In the genomic region with DNA sequence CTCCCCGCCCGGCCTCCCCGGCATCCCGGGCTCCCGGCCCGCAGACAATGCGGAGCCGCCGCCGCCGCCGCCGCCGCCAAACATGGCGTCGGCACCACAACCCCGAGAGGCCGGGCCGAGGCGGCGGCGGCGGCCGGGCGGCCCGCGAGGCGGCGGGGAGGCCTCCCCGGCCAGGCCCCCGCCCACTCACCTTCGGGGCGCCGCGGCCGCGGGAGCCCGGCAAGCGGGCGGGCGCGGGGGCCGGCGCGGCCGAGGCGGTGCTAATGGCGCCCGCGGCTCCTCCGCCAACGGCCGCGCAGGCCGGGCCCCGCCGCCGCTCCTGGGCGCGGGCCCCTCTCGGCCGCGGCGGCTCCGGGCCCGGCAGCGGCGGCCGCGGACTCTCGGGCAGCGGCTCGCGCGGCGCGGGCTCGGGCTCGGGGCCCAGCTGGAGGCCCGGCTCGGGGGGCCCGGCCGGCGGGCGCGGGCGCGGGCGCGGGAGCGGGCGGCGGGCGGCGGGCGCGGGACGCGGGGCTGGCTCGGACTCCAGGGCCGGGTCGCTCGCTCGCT, we compare ENCODE assay signal across 8 cellular contexts. TPM values are rescaled to one million over a fixed set of nuclear protein-coding genes. Genes with fewer than 3 reads are reported as not detected.
A peak's percentile ranks its signal among the peaks of the same experiment; 100 is the strongest.
DNase-seq lines count a peak whose midpoint lies in the region; ATAC-seq and TF ChIP-seq lines count a peak whose summit lies in the region.

No MANE protein-coding gene starts in this region.

- H3K4me3 Mint-ChIP-seq in CD8-positive, alpha-beta memory T cell = peak overlapping the region in 6 of 7 donors; percentile 24 to 93 (median 69)

- no peak for TF ChIP-seq CTCF in HL-60 (IDR thresholded peaks at IDR 0.05; ENCODE audit: insufficient read depth, low read length)
- TF ChIP-seq CTCF in astrocyte of the spinal cord (IDR thresholded peaks at IDR 0.05; ENCODE audit: low read depth, low read length) = no peak
- no peak for TF ChIP-seq CTCF in lower lobe of right lung (IDR thresholded peaks at IDR 0.05)

- H3K27me3 Mint-ChIP-seq in CD8-positive, alpha-beta memory T cell = peaks cover 0 to 4% of the 10 kb centered on the region in 2 donors

- H3K4me3 ChIP-seq in CD8-positive, alpha-beta memory T cell (ENCODE audit: low read length) = no peak overlapping the region
- H3K4me3 ChIP-seq in HL-60 (replicated peaks; ENCODE audit: insufficient read depth, low read length) = peak overlapping the region; percentile 79
- H3K4me3 ChIP-seq in astrocyte of the spinal cord (ENCODE audit: low read depth, low read length) = peak overlapping the region; percentile 72
- H3K4me3 ChIP-seq in lower lobe of right lung = peak overlapping the region; percentile 77

- DNase-seq in CD8-positive, alpha-beta memory T cell = no peak
- DNase-seq in HL-60 (ENCODE audit: low read depth in 1 of 2, low spot score in 1 of 2) (no peak), astrocyte of the spinal cord (ENCODE audit: low read depth, low spot score) (no peak), lower lobe of right lung (no peak), foreskin melanocyte (no peak)

- H3K27ac Mint-ChIP-seq in CD8-positive, alpha-beta memory T cell = no peak overlapping the region

- peaks cover 4 to 42% (median 11%) of the 10 kb centered on the region in 3 donors for H3K36me3 Mint-ChIP-seq in CD8-positive, alpha-beta memory T cell

- H3K4me1 Mint-ChIP-seq in CD8-positive, alpha-beta memory T cell = peaks cover 34 to 54% (median 39%) of the 10 kb centered on the region in 3 donors

- ATAC-seq in lower lobe of right lung = peak; percentile 6 to 36
- ATAC-seq in GM21737 (IDR thresholded peaks at IDR 0.05; ENCODE audit: unreplicated experiment) = no peak
- ATAC-seq in HG03442 (IDR thresholded peaks at IDR 0.05; ENCODE audit: unreplicated experiment) = no peak
- ATAC-seq in GM21723 (IDR thresholded peaks at IDR 0.05; ENCODE audit: unreplicated experiment) = no peak

- H3K27me3 ChIP-seq in CD8-positive, alpha-beta memory T cell (ENCODE audit: insufficient read depth, low read length, poor library complexity, severe bottlenecking) = no peaks in the 10 kb centered on the region
- no peaks in the 10 kb centered on the region for H3K27me3 ChIP-seq in HL-60 (ENCODE audit: insufficient read depth, poor library complexity, severe bottlenecking)
- H3K27me3 ChIP-seq in lower lobe of right lung (ENCODE audit: low read depth) = no peaks in the 10 kb centered on the region

- CTCF ChIA-PET in CD8-positive, alpha-beta memory T cell (lab: Charles Lee) = interaction anchor here (1.0 to 1.8 kb wide), 2 partner anchors 98 to 203 kb away, joined by 3 to 6 read pairs; no protein-coding TSS in a partner anchor

- H3K36me3 ChIP-seq in CD8-positive, alpha-beta memory T cell (ENCODE audit: insufficient read depth, low read length) = peaks cover 11% of the 10 kb centered on the region
- H3K36me3 ChIP-seq in lower lobe of right lung = peaks cover 24% of the 10 kb centered on the region

- in situ Hi-C loops in astrocyte of the spinal cord (cut with HindIII; ENCODE audit: low sequenced_read_pairs) = no loop called here

- intact Hi-C loops in lower lobe of right lung (cut with DNase I) = no loop called here

- peaks cover 28% of the 10 kb centered on the region for H3K4me1 ChIP-seq in CD8-positive, alpha-beta memory T cell (ENCODE audit: insufficient read depth, low read length)
- peaks cover 19% of the 10 kb centered on the region for H3K4me1 ChIP-seq in lower lobe of right lung

- POLR2A ChIA-PET in CD8-positive, alpha-beta memory T cell (lab: Charles Lee) = interaction anchor here (0.8 kb wide), 1 partner anchor 15 kb away, joined by 3 read pairs; no protein-coding TSS in a partner anchor

- H3K9me3 ChIP-seq in CD8-positive, alpha-beta memory T cell (ENCODE audit: low read length) = no peaks in the 10 kb centered on the region
- H3K9me3 ChIP-seq in lower lobe of right lung = no peaks in the 10 kb centered on the region

- H3K27ac ChIP-seq in CD8-positive, alpha-beta memory T cell (ENCODE audit: low read depth, low read length) = peak overlapping the region; percentile 78
- H3K27ac ChIP-seq in HL-60 (replicated peaks) = no peak overlapping the region
- peak overlapping the region; percentile 84 for H3K27ac ChIP-seq in lower lobe of right lung

- no peaks in the 10 kb centered on the region for H3K9me3 Mint-ChIP-seq in CD8-positive, alpha-beta memory T cell

RNA-seq across cellular contexts. Expression of a gene that starts 0.3 kb away (rescaled TPM):
- 10 to 100 TPM; 32.9 to 35.1 TPM for total RNA-seq in CD8-positive, alpha-beta memory T cell
- polyA plus RNA-seq in CD8-positive, alpha-beta memory T cell = 4.9 TPM
- total RNA-seq in lower lobe of right lung = 37.4 TPM

RNA-seq across cellular contexts. Expression of a gene that starts 26.3 kb away (rescaled TPM):
- total RNA-seq in CD8-positive, alpha-beta memory T cell = 10 to 100 TPM; 24.2 to 24.3 TPM
- polyA plus RNA-seq in CD8-positive, alpha-beta memory T cell = 11.1 TPM
- total RNA-seq in lower lobe of right lung = 12.7 TPM

Comparison
In these comparisons a context has a peak if more than half of its experiments do, and no peak if none do; other contexts are left out.
1. ATAC-seq: peak in lower lobe of right lung (2 of 2); none in GM21737 (single experiment), HG03442 (single experiment) and GM21723 (single experiment).